In the genomic region with DNA sequence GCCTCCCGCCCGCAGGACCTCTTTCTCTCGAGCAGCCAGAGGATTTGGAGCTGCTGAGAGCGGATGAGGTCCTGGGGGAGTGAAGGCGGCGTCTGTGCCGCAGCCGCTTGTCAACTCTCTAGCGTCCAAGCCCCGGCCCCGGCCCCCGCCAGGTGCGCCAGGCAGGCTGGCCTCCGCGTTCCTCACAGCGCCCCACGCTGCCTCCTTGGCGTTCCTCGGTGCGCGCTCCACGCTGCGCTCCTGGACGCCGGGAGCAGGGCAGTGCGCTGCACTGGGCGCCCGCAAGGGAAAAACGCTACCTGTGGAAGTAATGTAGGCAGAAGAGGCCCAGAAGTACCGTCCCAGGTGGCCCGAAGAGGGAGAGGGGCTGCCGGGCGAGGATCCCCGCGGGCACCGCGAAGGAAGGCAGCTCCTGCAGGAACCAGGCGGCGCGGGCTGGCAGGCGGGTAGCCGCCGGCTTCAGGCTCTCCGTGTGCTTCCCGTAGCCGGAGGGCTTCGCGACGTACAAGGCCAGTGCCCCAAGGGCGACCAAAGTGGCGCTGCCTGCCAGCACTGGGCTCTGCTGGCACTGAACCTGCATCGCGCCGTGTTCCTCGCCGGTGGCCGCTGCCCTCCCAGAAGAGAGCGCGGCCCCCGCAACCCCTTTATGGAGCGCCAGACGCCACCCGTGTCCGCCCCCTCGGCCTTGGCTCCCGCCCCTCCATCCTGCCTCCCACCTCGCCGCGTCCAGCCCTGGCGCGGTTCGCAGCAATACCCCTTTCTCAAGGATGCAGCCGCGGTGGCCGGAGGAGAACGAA, we compare ENCODE assay signal across 17 cellular contexts. TPM values are rescaled to one million over a fixed set of nuclear protein-coding genes. Genes with fewer than 3 reads are reported as not detected.
A peak's percentile ranks its signal among the peaks of the same experiment; 100 is the strongest.
DNase-seq lines count a peak whose midpoint lies in the region; ATAC-seq and TF ChIP-seq lines count a peak whose summit lies in the region.
"Had no signal": no experiment of that assay in that cellular context is flagged by ENCODE, and none has a peak within 500 bp of the region (broad histone marks: within the 10 kb centered on the region; RNA-seq: fewer than 3 reads in every experiment).

A gene with protein sequence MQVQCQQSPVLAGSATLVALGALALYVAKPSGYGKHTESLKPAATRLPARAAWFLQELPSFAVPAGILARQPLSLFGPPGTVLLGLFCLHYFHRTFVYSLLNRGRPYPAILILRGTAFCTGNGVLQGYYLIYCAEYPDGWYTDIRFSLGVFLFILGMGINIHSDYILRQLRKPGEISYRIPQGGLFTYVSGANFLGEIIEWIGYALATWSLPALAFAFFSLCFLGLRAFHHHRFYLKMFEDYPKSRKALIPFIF (minus strand): TSS at position 618 of the 797 bp plus-strand sequence. CDS start 38 bp downstream, at position 580.

- H4K20me1 ChIP-seq in H9 (ENCODE audit: control insufficient read depth, insufficient read depth, insufficient read length) (no peaks in the 10 kb centered on the region), SK-N-SH (ENCODE audit: insufficient read depth) (no peaks in the 10 kb centered on the region)

- peaks cover 15 to 18% of the 10 kb centered on the region in 2 experiments for H3K4me1 Mint-ChIP-seq in H9
- H3K4me1 Mint-ChIP-seq in activated T-helper 17 cell treated with anti-CD3 and anti-CD28 coated beads, Interleukin-2, amount 50 U/mL, for 72 hours = no peaks in the 10 kb centered on the region
- H3K4me1 Mint-ChIP-seq in mesothelial cell of epicardium = peaks cover 2% of the 10 kb centered on the region
- H3K4me1 Mint-ChIP-seq: nephron had no signal

- TF ChIP-seq RAD21 in SK-N-SH (IDR thresholded peaks at IDR 0.05; ENCODE audit: low read length) = no peak

- H3K9me3 ChIP-seq in H9 (ENCODE audit: control insufficient read depth, low read depth, low read length) (no peaks in the 10 kb centered on the region), SK-N-SH (no peaks in the 10 kb centered on the region), iPS-18a (ENCODE audit: control insufficient read depth, low read depth, low read length) (no peaks in the 10 kb centered on the region)
- H3K9me3 ChIP-seq: colonic mucosa had no signal

- H3K56ac ChIP-seq in H9 (ENCODE audit: insufficient read length, low read depth, low read length) = no peak within 1 kb of the TSS

- no peak within 1 kb of the TSS for H3K4ac ChIP-seq in H9 (ENCODE audit: low read depth, low read length)

- POLR2A ChIA-PET in SK-N-SH (lab: Yijun Ruan, JAX) = no interaction called here

- H3K36me3 ChIP-seq in SK-N-SH (replicated peaks in 1 of 2; ENCODE audit: control insufficient read depth in 1 of 2, insufficient read depth in 2 of 2, low read length in 1 of 2) (no peaks in the 10 kb centered on the region), iPS-18a (ENCODE audit: control insufficient read depth, low read depth, low read length) (no peaks in the 10 kb centered on the region)
- H3K36me3 ChIP-seq: colonic mucosa had no signal

- H3K4me3 ChIP-seq in SK-N-SH (ENCODE audit: low read depth in 2 of 2, low read length in 1 of 2) (no peak within 1 kb of the TSS), iPS-18a (ENCODE audit: low read length) (peak within 1 kb of the TSS; percentile 62)
- H3K4me3 ChIP-seq: colonic mucosa had no signal

- ATAC-seq in HG03460 (IDR thresholded peaks at IDR 0.05; ENCODE audit: unreplicated experiment) = no peak
- no peak for ATAC-seq in activated T-helper 17 cell treated with anti-CD3 and anti-CD28 coated beads, Interleukin-2, amount 50 U/mL, for 72 hours (replicated peaks)
- ATAC-seq: activated CD4-positive, CD25-positive, alpha-beta regulatory T cell treated with anti-CD3 and anti-CD28 coated beads, Interleukin-2, amount 50 U/mL, for 24 hours had no signal

- H3K27ac Mint-ChIP-seq in H9 = peak within 1 kb of the TSS in 1 of 3 experiments; percentile 31; a peak in 1 of 7 replicates
- H3K27ac Mint-ChIP-seq in activated T-helper 17 cell treated with anti-CD3 and anti-CD28 coated beads, Interleukin-2, amount 50 U/mL, for 72 hours = no peak within 1 kb of the TSS
- H3K27ac Mint-ChIP-seq in mesothelial cell of epicardium = no peak within 1 kb of the TSS
- H3K27ac Mint-ChIP-seq: CD4-positive, alpha-beta T cell; nephron had no signal

- no peak within 1 kb of the TSS; the same call in 1 of the 2 replicates for H3K14ac ChIP-seq in H9 (ENCODE audit: insufficient read depth, low read length)

- H3K9ac ChIP-seq in H9 (ENCODE audit: extremely low read depth, insufficient read length, low read length) (no peak within 1 kb of the TSS), SK-N-SH (no peak within 1 kb of the TSS), iPS-18a (ENCODE audit: low read length) (no peak within 1 kb of the TSS)

- H3K4me3 Mint-ChIP-seq in H9 (peak within 1 kb of the TSS; percentile 56 to 79), mesothelial cell of epicardium (no peak within 1 kb of the TSS)
- no peak within 1 kb of the TSS for H3K4me3 Mint-ChIP-seq in activated T-helper 17 cell treated with anti-CD3 and anti-CD28 coated beads, Interleukin-2, amount 50 U/mL, for 72 hours
- H3K4me3 Mint-ChIP-seq: CD4-positive, alpha-beta T cell had no signal

- H2BK20ac ChIP-seq in H9 (ENCODE audit: low read depth, low read length, poor library complexity, severe bottlenecking) = no peak within 1 kb of the TSS

- no peaks in the 10 kb centered on the region for H3F3A ChIP-seq in SK-N-SH (replicated peaks; ENCODE audit: insufficient read depth)

- H3K27me3 ChIP-seq in H9 (ENCODE audit: insufficient read depth, low read length) = peaks cover 28% of the 10 kb centered on the region
- peaks cover 33% of the 10 kb centered on the region; the same call in 1 of the 2 replicates for H3K27me3 ChIP-seq in SK-N-SH (ENCODE audit: insufficient read depth)
- H3K27me3 ChIP-seq in iPS-18a (ENCODE audit: control insufficient read depth, insufficient read depth, low read length) = peaks cover 57% of the 10 kb centered on the region

- H3K23me2 ChIP-seq in H9 (ENCODE audit: insufficient read length, low read depth, low read length, poor library complexity, severe bottlenecking) = peaks cover 9% of the 10 kb centered on the region

- intact Hi-C loops in posterior vena cava (cut with DNase I) = no loop called here

- no peak within 1 kb of the TSS for H2BK120ac ChIP-seq in H9 (ENCODE audit: low read depth, low read length, poor library complexity, severe bottlenecking)

- no peak within 1 kb of the TSS for H3T11ph ChIP-seq in H9 (ENCODE audit: low read length)

- no peaks in the 10 kb centered on the region for H3K79me1 ChIP-seq in H9 (ENCODE audit: insufficient read depth, low read depth, low read length, poor library complexity, severe bottlenecking)

- H3K9me3 Mint-ChIP-seq in H9 (peaks cover 0 to 11% of the 10 kb centered on the region in 2 experiments; a peak in 3 of 5 replicates), mesothelial cell of epicardium (peaks cover 3% of the 10 kb centered on the region)
- no peaks in the 10 kb centered on the region for H3K9me3 Mint-ChIP-seq in activated T-helper 17 cell treated with anti-CD3 and anti-CD28 coated beads, Interleukin-2, amount 50 U/mL, for 72 hours
- H3K9me3 Mint-ChIP-seq: CD4-positive, alpha-beta T cell had no signal

- H3K79me2 ChIP-seq in H9 (ENCODE audit: insufficient read depth, low read length) = no peaks in the 10 kb centered on the region
- no peaks in the 10 kb centered on the region for H3K79me2 ChIP-seq in SK-N-SH (ENCODE audit: insufficient read depth)

- no peak for TF ChIP-seq CTCF in H9 (conservative IDR thresholded peaks at IDR 0.05)
- no peak for TF ChIP-seq CTCF in SK-N-SH (IDR thresholded peaks at IDR 0.05)
- TF ChIP-seq CTCF in mesothelial cell of epicardium (IDR thresholded peaks at IDR 0.05; ENCODE audit: unreplicated experiment) = no peak

- H3K27ac ChIP-seq in H9 (ENCODE audit: insufficient read length, low read depth, low read length) (no peak within 1 kb of the TSS), SK-N-SH (ENCODE audit: low read depth in 2 of 2, low read length in 1 of 2) (no peak within 1 kb of the TSS), iPS-18a (ENCODE audit: low read length) (no peak within 1 kb of the TSS)
- H3K27ac ChIP-seq: colonic mucosa had no signal

- H3K23ac ChIP-seq in H9 (ENCODE audit: insufficient read length, low read depth, low read length) = no peak within 1 kb of the TSS

- H3K4me1 ChIP-seq in H9 (ENCODE audit: insufficient read depth, low read length) (no peaks in the 10 kb centered on the region; the same call in 1 of the 2 replicates), SK-N-SH (ENCODE audit: control insufficient read depth in 1 of 2, insufficient read depth in 2 of 2, low read depth in 1 of 2, low read length in 1 of 2) (no peaks in the 10 kb centered on the region), iPS-18a (ENCODE audit: control insufficient read depth, low read depth, low read length) (peaks cover 11% of the 10 kb centered on the region)
- H3K4me1 ChIP-seq: colonic mucosa had no signal

- no peaks in the 10 kb centered on the region for H3K9me2 ChIP-seq in SK-N-SH

- TF ChIP-seq EP300 in SK-N-SH (IDR thresholded peaks at IDR 0.05; ENCODE audit: borderline replicate concordance in 1 of 2, low read depth in 1 of 2, low read length in 1 of 2) = no peak

- H4K91ac ChIP-seq in H9 (ENCODE audit: insufficient read length, low read depth, low read length) = no peak within 1 kb of the TSS

- no peak within 1 kb of the TSS for H2BK12ac ChIP-seq in H9 (ENCODE audit: insufficient read length, low read depth, low read length)

- WGBS in H9 (ENCODE audit: extremely low coverage, insufficient read length, low lambda C conversion rate) = no CpG with 5 or more reads among the region's 76 CpGs
- WGBS in SK-N-SH (ENCODE audit: low lambda C conversion rate) = 18% methylated on average over 17 of the region's 76 CpGs

- peaks cover 0 to 4% (median 0%) of the 10 kb centered on the region in 3 experiments; a peak in 3 of 7 replicates for H3K36me3 Mint-ChIP-seq in H9 (ENCODE audit: insufficient read depth in 1 of 3, low read depth in 3 of 3)
- H3K36me3 Mint-ChIP-seq in activated T-helper 17 cell treated with anti-CD3 and anti-CD28 coated beads, Interleukin-2, amount 50 U/mL, for 72 hours (ENCODE audit: low read depth) = no peaks in the 10 kb centered on the region
- no peaks in the 10 kb centered on the region for H3K36me3 Mint-ChIP-seq in mesothelial cell of epicardium

- no peak within 1 kb of the TSS; the same call in 1 of the 2 replicates for H2BK15ac ChIP-seq in H9 (ENCODE audit: low read depth, low read length)

- H2AK5ac ChIP-seq in H9 (ENCODE audit: insufficient read length, low read length) = no peak within 1 kb of the TSS

- no peak within 1 kb of the TSS for H2BK5ac ChIP-seq in H9 (ENCODE audit: insufficient read length, low read length)

- H3K27me3 Mint-ChIP-seq in H9 (ENCODE audit: low read depth) = peaks cover 66% of the 10 kb centered on the region
- H3K27me3 Mint-ChIP-seq in activated T-helper 17 cell treated with anti-CD3 and anti-CD28 coated beads, Interleukin-2, amount 50 U/mL, for 72 hours = peaks cover 33% of the 10 kb centered on the region
- peaks cover 83% of the 10 kb centered on the region for H3K27me3 Mint-ChIP-seq in mesothelial cell of epicardium (ENCODE audit: low read depth)

- H3K4me2 ChIP-seq in H9 (ENCODE audit: insufficient read depth, insufficient read length, low read length) = peak within 1 kb of the TSS; percentile 36
- H3K4me2 ChIP-seq in SK-N-SH = no peak within 1 kb of the TSS

- DNase-seq in H9 = peak; percentile 62
- DNase-seq in SK-N-SH = peak; percentile 22
- DNase-seq in posterior vena cava (ENCODE audit: low spot score) = peak; percentile 76
- no peak for DNase-seq in mesothelial cell of epicardium (ENCODE audit: low spot score in 2 of 2, unreplicated experiment in 2 of 2)
- DNase-seq in stimulated activated naive CD4-positive, alpha-beta T cell (lab: John Stamatoyannopoulos, UW) = no peak
- DNase-seq: CD4-positive, alpha-beta T cell; colonic mucosa; GF-D8; islet precursor cell; Kasumi-1; NCI-H2107 had no signal

- CTCF ChIA-PET in SK-N-SH (lab: Yijun Ruan, JAX) = no interaction called here

- no peak within 1 kb of the TSS for H2AFZ ChIP-seq in H9 (ENCODE audit: low read length)
- no peak within 1 kb of the TSS for H2AFZ ChIP-seq in SK-N-SH (ENCODE audit: low read depth)

- no peak within 1 kb of the TSS for H4K5ac ChIP-seq in H9 (ENCODE audit: insufficient read length, low read depth, low read length)

- no peak within 1 kb of the TSS for H3K18ac ChIP-seq in H9 (ENCODE audit: insufficient read length, low read depth, low read length)

- H4K8ac ChIP-seq in H9 (replicated peaks; ENCODE audit: insufficient read length, low read depth, low read length) = no peak within 1 kb of the TSS

RNA-seq across cellular contexts. Expression of the gene that starts here (rescaled TPM):
- total RNA-seq in H9 (2021) (not detected in 2 replicates), posterior vena cava (not detected), mesothelial cell of epicardium (not detected in 3 replicates)
- polyA plus RNA-seq in SK-N-SH (2012; rRNA removed) = not detected in 2 replicates
- not detected in 2 replicates for polyA plus RNA-seq in SK-N-SH (2012; cell fraction: cytosol; rRNA removed)
- 0.01 and 0.02 TPM in 2 replicates for polyA plus RNA-seq in SK-N-SH (2012; cell fraction: nucleus; rRNA removed)
- total RNA-seq in activated T-helper 17 cell treated with anti-CD3 and anti-CD28 coated beads, Interleukin-2, amount 50 U/mL, for 72 hours = not detected
- total RNA-seq: CD4-positive, alpha-beta T cell; colonic mucosa; skeletal muscle tissue had no signal

Comparison
In these comparisons a context has a peak if more than half of its experiments do, and no peak if none do; other contexts are left out.
1. Peak in DNase-seq and H3K4me2 ChIP-seq in H9; RNA of the gene not detected or under 1 TPM.
2. Peak in DNase-seq in SK-N-SH; RNA of the gene not detected or under 1 TPM.
3. Peak in DNase-seq in posterior vena cava; RNA of the gene not detected or under 1 TPM.
4. H3K4me3 Mint-ChIP-seq: peak in H9 (2 of 2); none in activated T-helper 17 cell treated with anti-CD3 and anti-CD28 coated beads, Interleukin-2, amount 50 U/mL, for 72 hours (single experiment) and mesothelial cell of epicardium (single experiment).